ENCODE assay signal across 18 cellular contexts in genomic region chr15:85759391-85759790, GRCh38. TPM values are rescaled to one million over a fixed set of nuclear protein-coding genes. Genes with fewer than 3 reads are reported as not detected.
DNase-seq lines count a peak whose midpoint lies in the region; ATAC-seq and TF ChIP-seq lines count a peak whose summit lies in the region.
"Had no signal": no experiment of that assay in that cellular context is flagged by ENCODE, and none has a peak within 500 bp of the region (broad histone marks: within the 10 kb centered on the region; RNA-seq: fewer than 3 reads in every experiment).

No MANE protein-coding gene starts in this region.

- peaks cover 7% of the 10 kb centered on the region for H3K79me2 ChIP-seq in osteoblast (ENCODE audit: insufficient read depth, low read length)

- H3K4me1 ChIP-seq in right atrium auricular region (peaks cover 0 to 71% of the 10 kb centered on the region in 2 donors), osteoblast (ENCODE audit: insufficient read depth, low read length) (peaks cover 3% of the 10 kb centered on the region), testis (peaks cover 47% of the 10 kb centered on the region)
- H3K4me1 ChIP-seq: A549 had no signal

- peaks cover 22% of the 10 kb centered on the region for H4K20me1 ChIP-seq in osteoblast (ENCODE audit: insufficient read depth, low read length)

- H3K9me3 ChIP-seq in right atrium auricular region: no peaks in the 10 kb centered on the region
- no peaks in the 10 kb centered on the region for H3K9me3 ChIP-seq in osteoblast (ENCODE audit: low read depth, low read length)
- H3K9me3 ChIP-seq in testis: no peaks in the 10 kb centered on the region
- H3K9me3 ChIP-seq: A549 had no signal

- no peak for TF ChIP-seq CTCF in right atrium auricular region (IDR thresholded peaks at IDR 0.05)
- no peak for TF ChIP-seq CTCF in osteoblast (IDR thresholded peaks at IDR 0.05; ENCODE audit: extremely low read depth, low read depth, low read length)
- TF ChIP-seq CTCF in testis (IDR thresholded peaks at IDR 0.05): no peak

- 76 to 81% methylated on average over 8 to 13 of the region's 13 CpGs for WGBS in testis, 2 donors

- ATAC-seq in Right ventricle myocardium inferior (no peak), HG03196 (IDR thresholded peaks at IDR 0.05; ENCODE audit: unreplicated experiment) (no peak)
- ATAC-seq: A549, PC-3 had no signal

- H3K4me2 ChIP-seq in osteoblast (ENCODE audit: insufficient read depth, low read length): no peak overlapping the region
- H3K4me2 ChIP-seq: A549 had no signal

- intact Hi-C loops in cardiac septum (cut with DNase I): loop anchor here (5.0 kb wide), 1 partner anchor 33 kb away; the partner anchor contains the start of gene KLHL25
- intact Hi-C loops in Right ventricle myocardium inferior (cut with DNase I): no loop called here
- intact Hi-C loops in testis (cut with DNase I; ENCODE audit: low total_unique reads): no loop called here

- H3K4me3 ChIP-seq in right atrium auricular region: no peak overlapping the region
- H3K4me3 ChIP-seq in osteoblast (ENCODE audit: insufficient read depth, low read length): no peak overlapping the region
- no peak overlapping the region for H3K4me3 ChIP-seq in testis
- H3K4me3 ChIP-seq: A549 had no signal

- DNase-seq in cardiac septum (ENCODE audit: low spot score) (peak; percentile 86), Right ventricle myocardium inferior (ENCODE audit: missing footprints) (no peak), right atrium auricular region (ENCODE audit: low spot score) (no peak), osteoblast (ENCODE audit: insufficient read length, low spot score, missing footprints) (peak; percentile 80), testis (peak; percentile 84), AML-193 (lab: John Stamatoyannopoulos, UW) (no peak)
- no peak for DNase-seq in activated CD8-positive, alpha-beta memory T cell treated with anti-CD3 and anti-CD28 coated beads, Interleukin-2, amount 50 U/mL, for 48 hours
- DNase-seq: COR-L47, DMS153, EL, HFFc6, NCI-H1417, NCI-H187 treated with DMSO at 0.1 percent for 48 hours, NCI-H69, PC-3 had no signal

- H3K27me3 ChIP-seq in right atrium auricular region: no peaks in the 10 kb centered on the region
- no peaks in the 10 kb centered on the region for H3K27me3 ChIP-seq in osteoblast (ENCODE audit: insufficient read depth, low read length)
- H3K27me3 ChIP-seq in testis: no peaks in the 10 kb centered on the region

- H2AFZ ChIP-seq in osteoblast (ENCODE audit: low read length): no peak overlapping the region

- no peak for TF ChIP-seq POLR2A in testis (IDR thresholded peaks at IDR 0.05)

- H3K36me3 ChIP-seq in right atrium auricular region (no peaks in the 10 kb centered on the region), osteoblast (ENCODE audit: insufficient read depth, low read length) (no peaks in the 10 kb centered on the region), testis (ENCODE audit: low read depth, missing control alignments) (no peaks in the 10 kb centered on the region)

- peak overlapping the region; percentile 5 to 37 for H3K27ac ChIP-seq in right atrium auricular region
- no peak overlapping the region for H3K27ac ChIP-seq in osteoblast (ENCODE audit: low read depth, low read length)
- H3K27ac ChIP-seq in testis: no peak overlapping the region
- H3K27ac ChIP-seq: A549, C4-2B had no signal

RNA-seq across cellular contexts. Expression of gene KLHL25, which starts 35.3 kb away (rescaled TPM):
- total RNA-seq in cardiac septum: 5.1 TPM
- total RNA-seq in Right ventricle myocardium inferior: 4.5 TPM
- total RNA-seq in right atrium auricular region: 1 to 10 TPM; 4.1 TPM
- total RNA-seq in osteoblast: 3.8 and 4.3 TPM in 2 replicates
- total RNA-seq in testis: 10 to 100 TPM; 42.6 to 50.1 TPM
- polyA plus RNA-seq in testis (ENCODE audit: insufficient read depth, low read depth, low replicate concordance): 19.6 TPM

Comparison
In these comparisons a context has a peak if more than half of its experiments do, and no peak if none do; other contexts are left out.
1. DNase-seq: peak in cardiac septum (single experiment), osteoblast (single experiment) and testis (single experiment); none in Right ventricle myocardium inferior (single experiment), right atrium auricular region (single experiment), activated CD8-positive, alpha-beta memory T cell treated with anti-CD3 and anti-CD28 coated beads, Interleukin-2, amount 50 U/mL, for 48 hours (single experiment) and AML-193 (0 of 2).
2. H3K27ac ChIP-seq: peak in right atrium auricular region (2 of 2); none in osteoblast (single experiment) and testis (0 of 2).